In genomic region chr9:110180713-110181434, GRCh38 we compare ENCODE assay signal across 14 cellular contexts. TPM values are rescaled to one million over a fixed set of nuclear protein-coding genes. Genes with fewer than 3 reads are reported as not detected.
DNase-seq lines count a peak whose midpoint lies in the region; ATAC-seq and TF ChIP-seq lines count a peak whose summit lies in the region.
"Had no signal": no experiment of that assay in that cellular context is flagged by ENCODE, and none has a peak within 500 bp of the region (broad histone marks: within the 10 kb centered on the region; RNA-seq: fewer than 3 reads in every experiment).

No MANE protein-coding gene starts in this region.

- no peaks in the 10 kb centered on the region for H3K36me3 ChIP-seq in uterus

- POLR2A ChIA-PET in T-cell (lab: Charles Lee), result no interaction called here

- no peaks in the 10 kb centered on the region for H3K27me3 Mint-ChIP-seq in T-cell
- H3K27me3 Mint-ChIP-seq: activated CD4-positive, alpha-beta T cell treated with anti-CD3 and anti-CD28 coated beads, Interleukin-2, amount 10 ng/mL, durations not matched to agents 7 days and 5 days; activated naive CD8-positive, alpha-beta T cell had no signal

- CTCF ChIA-PET in T-cell (lab: Charles Lee), result interaction anchor here in 1 of 2 donors (0.6 kb wide), 1 partner anchor 36 kb away, joined by 3 read pairs; no protein-coding TSS in a partner anchor

- H3K9me3 Mint-ChIP-seq in T-cell, result peaks cover 0 to 3% (median 3%) of the 10 kb centered on the region in 3 donors

- H3K9me3 ChIP-seq in uterus, result no peaks in the 10 kb centered on the region

- no peaks in the 10 kb centered on the region for H3K36me3 Mint-ChIP-seq in T-cell
- H3K36me3 Mint-ChIP-seq: activated naive CD8-positive, alpha-beta T cell had no signal

- H3K4me1 Mint-ChIP-seq in T-cell, result peaks cover 0 to 2% (median 0%) of the 10 kb centered on the region in 3 donors

- H3K27me3 ChIP-seq in uterus, result no peaks in the 10 kb centered on the region

- H3K4me3 ChIP-seq in fibroblast of the aortic adventitia (ENCODE audit: low read depth, low read length) (no peak overlapping the region), uterus (no peak overlapping the region)

- no peak overlapping the region for H3K27ac ChIP-seq in uterus

- TF ChIP-seq POLR2A in uterus (IDR thresholded peaks at IDR 0.05), result no peak

- DNase-seq in NCI-H2196 (lab: John Stamatoyannopoulos, UW; ENCODE audit: unreplicated experiment), result peak; percentile 21
- no peak for DNase-seq in NCI-H2196 treated with DMSO at 0.1 percent for 48 hours (lab: John Stamatoyannopoulos, UW; ENCODE audit: unreplicated experiment)
- peak; percentile 90 for DNase-seq in fibroblast of the aortic adventitia (ENCODE audit: low read depth)
- peak; percentile 36 to 55 for DNase-seq in uterus
- DNase-seq in T-cell, result no peak
- DNase-seq: ACHN; activated CD4-positive, alpha-beta T cell treated with anti-CD3 and anti-CD28 coated beads, Interleukin-2, amount 10 ng/mL, durations not matched to agents 7 days and 5 days; NCI-H1105 treated with DMSO at 0.1 percent for 48 hours; stimulated activated CD8-positive, alpha-beta memory T cell treated with anti-CD3 and anti-CD28 coated beads, Interleukin-4, amount 100 ng/mL, for 48 hours had no signal

- intact Hi-C loops in uterus (cut with DNase I; ENCODE audit: low total_unique reads), result no loop called here

- TF ChIP-seq CTCF in fibroblast of the aortic adventitia (IDR thresholded peaks at IDR 0.05; ENCODE audit: insufficient read depth, low read length), result no peak
- no peak for TF ChIP-seq CTCF in uterus (IDR thresholded peaks at IDR 0.05)

- H3K27ac Mint-ChIP-seq in T-cell, result no peak overlapping the region
- H3K27ac Mint-ChIP-seq: activated CD4-positive, alpha-beta T cell treated with anti-CD3 and anti-CD28 coated beads, Interleukin-2, amount 10 ng/mL, durations not matched to agents 7 days and 5 days; activated naive CD8-positive, alpha-beta T cell had no signal

- no peak overlapping the region for H3K4me3 Mint-ChIP-seq in T-cell
- H3K4me3 Mint-ChIP-seq: activated CD4-positive, alpha-beta T cell treated with anti-CD3 and anti-CD28 coated beads, Interleukin-2, amount 10 ng/mL, durations not matched to agents 7 days and 5 days; activated naive CD8-positive, alpha-beta T cell had no signal

- H3K4me1 ChIP-seq in uterus, result no peaks in the 10 kb centered on the region

- peak; percentile 14; the same call in 2 of the 3 replicates for ATAC-seq in SK-N-SH treated with all-trans-retinoic acid at 6 μM for 48 hours
- no peak for ATAC-seq in HG03139 (IDR thresholded peaks at IDR 0.05; ENCODE audit: unreplicated experiment)
- ATAC-seq in GM18870 (IDR thresholded peaks at IDR 0.05; ENCODE audit: unreplicated experiment), result no peak
- no peak for ATAC-seq in T-cell (replicated peaks in 1 of 4)

TF ChIP-seq in SK-N-SH treated with all-trans-retinoic acid at 6 μM for 48 hours, 23 proteins besides CTCF, POLR2A, EP300 and RAD21:
- TF ChIP-seq SNAI2 (CRISPR knock-in tag; IDR thresholded peaks at IDR 0.05) (no peak), CREB5 (CRISPR knock-in tag; IDR thresholded peaks at IDR 0.05; ENCODE audit: low read depth) (no peak), TCF4 (CRISPR knock-in tag; IDR thresholded peaks at IDR 0.05; ENCODE audit: borderline replicate concordance) (no peak), ZNF8 (CRISPR knock-in tag; IDR thresholded peaks at IDR 0.05) (no peak), ESRRG (CRISPR knock-in tag; IDR thresholded peaks at IDR 0.05) (no peak), PPARA (CRISPR knock-in tag; IDR thresholded peaks at IDR 0.05; ENCODE audit: borderline replicate concordance) (no peak), ISL1 (CRISPR knock-in tag; IDR thresholded peaks at IDR 0.05) (no peak), GLIS3 (CRISPR knock-in tag; IDR thresholded peaks at IDR 0.05) (no peak), TOX (CRISPR knock-in tag; IDR thresholded peaks at IDR 0.05; ENCODE audit: borderline replicate concordance) (no peak), POU6F1 (CRISPR knock-in tag; IDR thresholded peaks at IDR 0.05; ENCODE audit: borderline replicate concordance, low read depth) (no peak), BACH2 (CRISPR knock-in tag; IDR thresholded peaks at IDR 0.05; ENCODE audit: borderline replicate concordance) (no peak), ZNF565 (CRISPR knock-in tag; conservative IDR thresholded peaks at IDR 0.05; ENCODE audit: low read depth) (no peak), RARB (CRISPR knock-in tag; IDR thresholded peaks at IDR 0.05) (no peak), OSR1 (CRISPR knock-in tag; IDR thresholded peaks at IDR 0.05) (no peak), ZC3H10 (CRISPR knock-in tag; IDR thresholded peaks at IDR 0.05) (no peak), ZNF70 (CRISPR knock-in tag; IDR thresholded peaks at IDR 0.05) (no peak), ARNTL (CRISPR knock-in tag; IDR thresholded peaks at IDR 0.05; ENCODE audit: borderline replicate concordance, low read depth) (no peak), CSDC2 (CRISPR knock-in tag; IDR thresholded peaks at IDR 0.05) (no peak), ZFP30 (CRISPR knock-in tag; IDR thresholded peaks at IDR 0.05) (no peak)
- TF ChIP-seq, protein P1, sequence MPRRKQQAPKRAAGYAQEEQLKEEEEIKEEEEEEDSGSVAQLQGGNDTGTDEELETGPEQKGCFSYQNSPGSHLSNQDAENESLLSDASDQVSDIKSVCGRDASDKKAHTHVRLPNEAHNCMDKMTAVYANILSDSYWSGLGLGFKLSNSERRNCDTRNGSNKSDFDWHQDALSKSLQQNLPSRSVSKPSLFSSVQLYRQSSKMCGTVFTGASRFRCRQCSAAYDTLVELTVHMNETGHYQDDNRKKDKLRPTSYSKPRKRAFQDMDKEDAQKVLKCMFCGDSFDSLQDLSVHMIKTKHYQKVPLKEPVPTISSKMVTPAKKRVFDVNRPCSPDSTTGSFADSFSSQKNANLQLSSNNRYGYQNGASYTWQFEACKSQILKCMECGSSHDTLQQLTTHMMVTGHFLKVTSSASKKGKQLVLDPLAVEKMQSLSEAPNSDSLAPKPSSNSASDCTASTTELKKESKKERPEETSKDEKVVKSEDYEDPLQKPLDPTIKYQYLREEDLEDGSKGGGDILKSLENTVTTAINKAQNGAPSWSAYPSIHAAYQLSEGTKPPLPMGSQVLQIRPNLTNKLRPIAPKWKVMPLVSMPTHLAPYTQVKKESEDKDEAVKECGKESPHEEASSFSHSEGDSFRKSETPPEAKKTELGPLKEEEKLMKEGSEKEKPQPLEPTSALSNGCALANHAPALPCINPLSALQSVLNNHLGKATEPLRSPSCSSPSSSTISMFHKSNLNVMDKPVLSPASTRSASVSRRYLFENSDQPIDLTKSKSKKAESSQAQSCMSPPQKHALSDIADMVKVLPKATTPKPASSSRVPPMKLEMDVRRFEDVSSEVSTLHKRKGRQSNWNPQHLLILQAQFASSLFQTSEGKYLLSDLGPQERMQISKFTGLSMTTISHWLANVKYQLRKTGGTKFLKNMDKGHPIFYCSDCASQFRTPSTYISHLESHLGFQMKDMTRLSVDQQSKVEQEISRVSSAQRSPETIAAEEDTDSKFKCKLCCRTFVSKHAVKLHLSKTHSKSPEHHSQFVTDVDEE (CRISPR knock-in tag; IDR thresholded peaks at IDR 0.05), result no peak

RNA-seq across cellular contexts. Expression of gene C9orf152, which starts 27.1 kb away (rescaled TPM):
- 0.16 TPM in 1 of 2 replicates, not detected in the other for total RNA-seq in fibroblast of the aortic adventitia (ENCODE audit: low replicate concordance)
- 1 to 10 TPM in 1 of 4 donors, not detected in 3; 1.6 TPM for total RNA-seq in uterus
- total RNA-seq in T-cell, result under 1 TPM in 3 of 5 donors, not detected in 2; 0.09 to 0.10 (median 0.09) TPM
- total RNA-seq: activated CD4-positive, alpha-beta T cell treated with anti-CD3 and anti-CD28 coated beads, Interleukin-2, amount 10 ng/mL, durations not matched to agents 7 days and 5 days; mesenteric fat pad had no signal

Comparison
In these comparisons a context has a peak if more than half of its experiments do, and no peak if none do; other contexts are left out.
1. DNase-seq: peak in NCI-H2196 (single experiment), fibroblast of the aortic adventitia (single experiment) and uterus (2 of 2); none in NCI-H2196 treated with DMSO at 0.1 percent for 48 hours (single experiment) and T-cell (0 of 34).